19 cellular contexts compared by ENCODE assay signal in the genomic region with DNA sequence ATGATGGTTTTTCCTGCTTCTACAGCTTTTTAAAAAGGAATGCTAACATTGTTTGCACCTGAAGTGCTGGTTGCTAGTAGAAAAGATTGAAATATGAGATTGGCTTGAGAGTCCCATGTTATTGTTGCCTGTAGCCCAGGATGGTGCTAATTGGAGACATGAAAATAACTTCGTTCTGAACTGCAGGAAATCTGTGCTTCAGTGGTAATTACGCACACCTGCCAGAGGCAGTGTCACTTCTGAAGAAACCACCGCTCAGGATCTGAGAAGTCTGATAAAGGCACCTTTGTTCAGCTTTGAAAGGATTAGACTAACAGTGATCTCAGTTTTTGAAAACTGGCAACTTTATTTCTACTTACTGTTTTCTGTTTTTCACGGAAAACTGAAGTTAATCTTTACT. TPM values are rescaled to one million over a fixed set of nuclear protein-coding genes. Genes with fewer than 3 reads are reported as not detected.
A peak's percentile ranks its signal among the peaks of the same experiment; 100 is the strongest.
DNase-seq lines count a peak whose midpoint lies in the region; ATAC-seq, FAIRE-seq and TF ChIP-seq lines count a peak whose summit lies in the region.
"Had no signal": no experiment of that assay in that cellular context is flagged by ENCODE, and none has a peak within 500 bp of the region (broad histone marks: within the 10 kb centered on the region; RNA-seq: fewer than 3 reads in every experiment).

No MANE protein-coding gene starts in this region.

- CTCF ChIA-PET in PC-3 (lab: Charles Lee) = no interaction called here

- no peaks in the 10 kb centered on the region for H3K9me3 Mint-ChIP-seq in nephron progenitor cell
- H3K9me3 Mint-ChIP-seq: activated T-helper 2 cell treated with anti-CD3 and anti-CD28 coated beads, Interferon-gamma antibody, Interleukin-2, Interleukin-4, amounts not matched to agents 10 μg/mL and 5 μg/mL and 100 μg/mL, durations not matched to agents 14 hours and 24 hours and 36 hours; CD8-positive, alpha-beta T cell; natural killer cell; T-helper 2 cell treated with Interferon-gamma antibody and Interleukin-4, amounts not matched to agents 5 μg/mL and 100 μg/mL, for 36 hours had no signal

- H3K36me3 Mint-ChIP-seq in nephron progenitor cell (ENCODE audit: low read depth) = peaks cover 57% of the 10 kb centered on the region
- H3K36me3 Mint-ChIP-seq: natural killer cell had no signal

- H2AFZ ChIP-seq in PC-3 (ENCODE audit: low read length) = no peak overlapping the region

- H3K9ac ChIP-seq in PC-3 (ENCODE audit: low read length) = no peak overlapping the region

- no peaks in the 10 kb centered on the region for H3K27me3 Mint-ChIP-seq in nephron progenitor cell (ENCODE audit: low read depth, poor library complexity)
- H3K27me3 Mint-ChIP-seq: activated naive CD8-positive, alpha-beta T cell had no signal

- intact Hi-C loops in PC-3 (cut with micrococcal nuclease) = loop anchor here (1.0 kb wide), 1 partner anchor 36 kb away; no protein-coding TSS in a partner anchor
- intact Hi-C loops in left ventricle myocardium inferior (cut with micrococcal nuclease) = no loop called here

- POLR2A ChIA-PET in PC-3 (lab: Charles Lee; ENCODE audit: unreplicated experiment) = interaction anchor here (0.9 kb wide), 1 partner anchor 15 kb away, joined by 3 read pairs; the partner anchor contains the start of gene ATP6V0A2

- no peak overlapping the region for H3K4me2 ChIP-seq in PC-3 (ENCODE audit: low read length)

- H3K4me3 Mint-ChIP-seq in nephron progenitor cell = no peak overlapping the region
- H3K4me3 Mint-ChIP-seq: activated naive CD8-positive, alpha-beta T cell; CD8-positive, alpha-beta T cell; natural killer cell; T-helper 2 cell treated with Interferon-gamma antibody and Interleukin-4, amounts not matched to agents 5 μg/mL and 100 μg/mL, for 36 hours had no signal

- no peak for FAIRE-seq in small intestine (lab: Jason Lieb, UNC)

- H4K20me1 ChIP-seq in PC-3 (ENCODE audit: low read length) = no peaks in the 10 kb centered on the region

- no peaks in the 10 kb centered on the region for H3K9me2 ChIP-seq in PC-3 (replicated peaks; ENCODE audit: low read length)

- peak; percentile 63 for DNase-seq in NCI-H1092 treated with DMSO at 0.1 percent for 48 hours (lab: John Stamatoyannopoulos, UW)
- DNase-seq in NCI-H146 treated with DMSO at 0.1 percent for 48 hours (lab: John Stamatoyannopoulos, UW; ENCODE audit: unreplicated experiment) = peak; percentile 32
- no peak for DNase-seq in PC-3
- peak; percentile 36 for DNase-seq in small intestine
- no peak for DNase-seq in nephron progenitor cell
- no peak for DNase-seq in left ventricle myocardium inferior
- no peak for DNase-seq in NCI-H82 treated with DMSO at 0.1 percent for 48 hours (lab: John Stamatoyannopoulos, UW; ENCODE audit: unreplicated experiment)
- DNase-seq: activated CD4-positive, alpha-beta T cell treated with anti-CD3 and anti-CD28 coated beads, Interleukin-2, amount 50 U/mL, for 4 hours; activated CD8-positive, alpha-beta memory T cell treated with anti-CD3 and anti-CD28 coated beads, Interleukin-2, amount 50 U/mL, for 4 hours; CD8-positive, alpha-beta T cell; DMS79; KBM-7; left lung; natural killer cell; NCI-H446 treated with DMSO at 0.1 percent for 48 hours had no signal

- H3K4me1 ChIP-seq in PC-3 (ENCODE audit: insufficient read depth, low read length) (peaks cover 12% of the 10 kb centered on the region), small intestine (ENCODE audit: control insufficient read depth in 2 of 2, insufficient read depth in 1 of 2, low read depth in 1 of 2, low read length in 1 of 2) (no peaks in the 10 kb centered on the region), left ventricle myocardium inferior (no peaks in the 10 kb centered on the region)
- H3K4me1 ChIP-seq: left lung had no signal

- no peak overlapping the region for H3K27ac Mint-ChIP-seq in nephron progenitor cell
- H3K27ac Mint-ChIP-seq: activated naive CD8-positive, alpha-beta T cell; activated T-helper 2 cell treated with anti-CD3 and anti-CD28 coated beads, Interferon-gamma antibody, Interleukin-2, Interleukin-4, amounts not matched to agents 10 μg/mL and 5 μg/mL and 100 μg/mL, durations not matched to agents 14 hours and 24 hours and 36 hours; CD8-positive, alpha-beta T cell; natural killer cell; T-helper 2 cell treated with Interferon-gamma antibody and Interleukin-4, amounts not matched to agents 5 μg/mL and 100 μg/mL, for 36 hours had no signal

- TF ChIP-seq CTCF in PC-3 (conservative IDR thresholded peaks at IDR 0.05; ENCODE audit: low read depth, low read length) (no peak), nephron progenitor cell (IDR thresholded peaks at IDR 0.05) (no peak), left ventricle myocardium inferior (IDR thresholded peaks at IDR 0.05; ENCODE audit: borderline replicate concordance) (no peak)

- no TSS peak for BruUV-seq in PC-3 (replicated peaks; lab: Mats Ljungman, UMichigan)

- ATAC-seq in PC-3 = peak; percentile 49
- ATAC-seq: CD8-positive, alpha-beta T cell; HCT116; left lung; natural killer cell had no signal

- H3K79me2 ChIP-seq in PC-3 (ENCODE audit: low read length) = no peaks in the 10 kb centered on the region

- no peaks in the 10 kb centered on the region for H3F3A ChIP-seq in PC-3 (ENCODE audit: low read length, unreplicated experiment)

- peaks cover 3% of the 10 kb centered on the region; the same call in 1 of the 2 replicates for H3K36me3 ChIP-seq in PC-3 (ENCODE audit: low read depth, low read length)
- peaks cover 0 to 5% of the 10 kb centered on the region in 2 donors for H3K36me3 ChIP-seq in small intestine (ENCODE audit: control insufficient read depth in 2 of 2, insufficient read depth in 2 of 2, low read length in 2 of 2)
- peaks cover 64% of the 10 kb centered on the region for H3K36me3 ChIP-seq in left ventricle myocardium inferior

- no peaks in the 10 kb centered on the region for H3K27me3 ChIP-seq in PC-3 (ENCODE audit: low read length)
- no peaks in the 10 kb centered on the region for H3K27me3 ChIP-seq in small intestine (ENCODE audit: control insufficient read depth in 2 of 2, insufficient read depth in 2 of 2, low read length in 2 of 2)
- no peaks in the 10 kb centered on the region for H3K27me3 ChIP-seq in left ventricle myocardium inferior (ENCODE audit: low read depth)
- H3K27me3 ChIP-seq: left lung had no signal

- H3K9me3 ChIP-seq in PC-3 (ENCODE audit: low read length) = no peaks in the 10 kb centered on the region
- H3K9me3 ChIP-seq in small intestine (ENCODE audit: control insufficient read depth, low read depth) = no peaks in the 10 kb centered on the region
- no peaks in the 10 kb centered on the region for H3K9me3 ChIP-seq in left ventricle myocardium inferior (replicated peaks)
- H3K9me3 ChIP-seq: left lung had no signal

- 12 to 53% (median 30%) methylated on average over 4 of the region's 4 CpGs for WGBS in small intestine, 3 donors

- no peak overlapping the region; the same call in 1 of the 2 replicates for H3K27ac ChIP-seq in PC-3 (ENCODE audit: low read length)
- no peak overlapping the region for H3K27ac ChIP-seq in small intestine (ENCODE audit: low read depth in 1 of 2, low read length in 1 of 2)
- no peak overlapping the region for H3K27ac ChIP-seq in left ventricle myocardium inferior (replicated peaks)
- H3K27ac ChIP-seq: left lung had no signal

- no peaks in the 10 kb centered on the region for H3K4me1 Mint-ChIP-seq in nephron progenitor cell
- H3K4me1 Mint-ChIP-seq: natural killer cell had no signal

- no peak overlapping the region for H3K4me3 ChIP-seq in PC-3 (ENCODE audit: low read length)
- no peak overlapping the region for H3K4me3 ChIP-seq in small intestine (ENCODE audit: low read depth in 1 of 2, low read length in 2 of 2)
- H3K4me3 ChIP-seq in left ventricle myocardium inferior = no peak overlapping the region
- H3K4me3 ChIP-seq: left lung had no signal

RNA-seq across cellular contexts. Expression of gene ATP6V0A2, which starts 15.5 kb away (rescaled TPM):
- total RNA-seq in PC-3 (2014; rRNA removed) = 27.8 and 34.2 TPM in 2 replicates
- polyA plus RNA-seq in small intestine = 1 to 10 TPM; 3.2 to 8.2 (median 4.5) TPM
- total RNA-seq in left ventricle myocardium inferior = 12.4 TPM

RNA-seq across cellular contexts. Expression of gene TCTN2, which starts 25.7 kb away (rescaled TPM):
- total RNA-seq in PC-3 (2014; rRNA removed) (13.9 and 15.8 TPM in 2 replicates), left ventricle myocardium inferior (3.9 TPM)
- 1 to 10 TPM in 1 of 3 donors, under 1 TPM in 2; 0.22 to 3.1 (median 0.81) TPM for polyA plus RNA-seq in small intestine

Comparison
In these comparisons a context has a peak if more than half of its experiments do, and no peak if none do; other contexts are left out.
1. DNase-seq: peak in NCI-H1092 treated with DMSO at 0.1 percent for 48 hours (single experiment), NCI-H146 treated with DMSO at 0.1 percent for 48 hours (single experiment) and small intestine (single experiment); none in PC-3 (single experiment), nephron progenitor cell (single experiment), left ventricle myocardium inferior (single experiment) and NCI-H82 treated with DMSO at 0.1 percent for 48 hours (single experiment).